In genomic region chr10:4826788-4827324, GRCh38 we compare ENCODE assay signal across 9 cellular contexts. TPM values are rescaled to one million over a fixed set of nuclear protein-coding genes. Genes with fewer than 3 reads are reported as not detected.
DNase-seq lines count a peak whose midpoint lies in the region; ATAC-seq and TF ChIP-seq lines count a peak whose summit lies in the region.
"Had no signal": no experiment of that assay in that cellular context is flagged by ENCODE, and none has a peak within 500 bp of the region (broad histone marks: within the 10 kb centered on the region; RNA-seq: fewer than 3 reads in every experiment).

No MANE protein-coding gene starts in this region.

- H3K9me3 ChIP-seq in ES-I3 (ENCODE audit: control insufficient read depth, insufficient read depth, low read length) (no peaks in the 10 kb centered on the region), mucosa of descending colon (no peaks in the 10 kb centered on the region)

- no peaks in the 10 kb centered on the region for H3K27me3 ChIP-seq in rectal smooth muscle tissue (ENCODE audit: control insufficient read depth, insufficient read depth, low read length)

- no peak for ATAC-seq in mucosa of descending colon
- no peak for ATAC-seq in GM21423 (IDR thresholded peaks at IDR 0.05; ENCODE audit: unreplicated experiment)

- peak overlapping the region; percentile 84 for H3K27ac ChIP-seq in VCaP
- peak overlapping the region; percentile 88 for H3K27ac ChIP-seq in rectal smooth muscle tissue (ENCODE audit: low read depth, low read length)

- peak overlapping the region; percentile 64 for H3K9ac ChIP-seq in ES-I3 (ENCODE audit: low read depth, low read length)
- no peak overlapping the region for H3K9ac ChIP-seq in rectal smooth muscle tissue (ENCODE audit: low read length)

- H3K4me3 ChIP-seq in fibroblast of pulmonary artery (replicated peaks; ENCODE audit: low read depth, low read length): peak overlapping the region; percentile 54
- peak overlapping the region; percentile 55 for H3K4me3 ChIP-seq in rectal smooth muscle tissue (ENCODE audit: low read length)
- no peak overlapping the region for H3K4me3 ChIP-seq in mucosa of descending colon

- H3K4me1 ChIP-seq in ES-I3 (ENCODE audit: insufficient read depth, low read length): no peaks in the 10 kb centered on the region
- no peaks in the 10 kb centered on the region for H3K4me1 ChIP-seq in rectal smooth muscle tissue (ENCODE audit: control insufficient read depth, insufficient read depth, low read length)
- H3K4me1 ChIP-seq in mucosa of descending colon (ENCODE audit: low read depth): no peaks in the 10 kb centered on the region

- H3K36me3 ChIP-seq in ES-I3 (ENCODE audit: insufficient read depth, low read length): peaks cover 5% of the 10 kb centered on the region; the same call in 1 of the 2 replicates
- H3K36me3 ChIP-seq in rectal smooth muscle tissue (ENCODE audit: control insufficient read depth, insufficient read depth, low read length): no peaks in the 10 kb centered on the region
- no peaks in the 10 kb centered on the region for H3K36me3 ChIP-seq in mucosa of descending colon (ENCODE audit: low read depth)

- no peak for TF ChIP-seq CTCF in VCaP (conservative IDR thresholded peaks at IDR 0.05)
- TF ChIP-seq CTCF in fibroblast of pulmonary artery (IDR thresholded peaks at IDR 0.05; ENCODE audit: low read length, missing control alignments): no peak
- TF ChIP-seq CTCF in mucosa of descending colon (IDR thresholded peaks at IDR 0.05): no peak

- intact Hi-C loops in mucosa of descending colon (cut with DNase I, micrococcal nuclease): no loop called here

- DNase-seq in fibroblast of pulmonary artery (ENCODE audit: low read depth) (no peak), NCI-H1105 (lab: John Stamatoyannopoulos, UW) (no peak), D341Med (ENCODE audit: low spot score) (no peak), mucosa of descending colon (no peak)
- DNase-seq: Karpas-422 had no signal

RNA-seq across cellular contexts. Expression of gene AKR1E2, which starts 0.8 kb away (rescaled TPM):
- total RNA-seq in mucosa of descending colon: 10 to 100 TPM in 1 of 3 donors, 1 to 10 TPM in 2; 6.7 to 20.4 (median 8.0) TPM
